ENCODE assay signal across 8 cellular contexts in genomic region chr2:46847185-46847710, GRCh38.
DNase-seq lines count a peak whose midpoint lies in the region; ATAC-seq, FAIRE-seq and TF ChIP-seq lines count a peak whose summit lies in the region.

No MANE protein-coding gene starts in this region.

- in situ Hi-C loops in ACHN (cut with HindIII; ENCODE audit: low pct_ligation_motif_present, low pct_unique_long_range_greater_than_20kb, low sequenced_read_pairs) = no loop called here

- no peak for TF ChIP-seq CTCF in lower leg skin (IDR thresholded peaks at IDR 0.05)

- no peak for ATAC-seq in stimulated activated effector memory CD8-positive, alpha-beta T cell treated with anti-CD3 and anti-CD28 coated beads, Interleukin-12 subunit alpha, Interleukin-12 subunit beta, amount 100 ng/mL, for 72 hours
- ATAC-seq in GM18909 (IDR thresholded peaks at IDR 0.05; ENCODE audit: poor library complexity, unreplicated experiment) = no peak

- H3K4me3 ChIP-seq in lower leg skin (ENCODE audit: low read depth, poor library complexity, severe bottlenecking) = no peak overlapping the region

- H3K27ac Mint-ChIP-seq in stimulated activated effector memory CD8-positive, alpha-beta T cell treated with anti-CD3 and anti-CD28 coated beads, Interleukin-12 subunit alpha, Interleukin-12 subunit beta, amount 100 ng/mL, for 72 hours = no peak overlapping the region

- WGBS in lower leg skin, 2 donors = 20 to 25% methylated on average over 12 of the region's 12 CpGs

- no peaks in the 10 kb centered on the region for H3K4me1 Mint-ChIP-seq in stimulated activated effector memory CD8-positive, alpha-beta T cell treated with anti-CD3 and anti-CD28 coated beads, Interleukin-12 subunit alpha, Interleukin-12 subunit beta, amount 100 ng/mL, for 72 hours

- no peak overlapping the region for H3K4me3 Mint-ChIP-seq in stimulated activated effector memory CD8-positive, alpha-beta T cell treated with anti-CD3 and anti-CD28 coated beads, Interleukin-12 subunit alpha, Interleukin-12 subunit beta, amount 100 ng/mL, for 72 hours

- no peak for TF ChIP-seq POLR2A in lower leg skin (IDR thresholded peaks at IDR 0.05)

- peak; percentile 89 for FAIRE-seq in urothelium cell line (lab: Jason Lieb, UNC)

- intact Hi-C loops in lower leg skin (cut with DNase I; ENCODE audit: low total_unique reads) = no loop called here

- DNase-seq in ACHN (peak; percentile 64), NCI-H1092 treated with DMSO at 0.1 percent for 48 hours (lab: John Stamatoyannopoulos, UW) (peak; percentile 95), cerebellar cortex (ENCODE audit: low spot score) (peak; percentile 81), lower leg skin (ENCODE audit: low spot score in 2 of 2) (peak; percentile 84 to 96), urothelium cell line (ENCODE audit: low spot score) (peak; percentile 95)
- no peak for DNase-seq in activated CD4-positive, alpha-beta T cell treated with anti-CD3 and anti-CD28 coated beads, Interleukin-2, amount 50 U/mL, for 48 hours
- no peak for DNase-seq in stimulated activated effector memory CD8-positive, alpha-beta T cell treated with anti-CD3 and anti-CD28 coated beads, Interleukin-12 subunit alpha, Interleukin-12 subunit beta, amount 100 ng/mL, for 72 hours (ENCODE audit: low spot score in 2 of 2)

- no peaks in the 10 kb centered on the region for H3K9me3 Mint-ChIP-seq in stimulated activated effector memory CD8-positive, alpha-beta T cell treated with anti-CD3 and anti-CD28 coated beads, Interleukin-12 subunit alpha, Interleukin-12 subunit beta, amount 100 ng/mL, for 72 hours

- no peaks in the 10 kb centered on the region for H3K36me3 Mint-ChIP-seq in stimulated activated effector memory CD8-positive, alpha-beta T cell treated with anti-CD3 and anti-CD28 coated beads, Interleukin-12 subunit alpha, Interleukin-12 subunit beta, amount 100 ng/mL, for 72 hours

Comparison
In these comparisons a context has a peak if more than half of its experiments do, and no peak if none do; other contexts are left out.
1. DNase-seq: peak in ACHN (single experiment), NCI-H1092 treated with DMSO at 0.1 percent for 48 hours (single experiment), cerebellar cortex (single experiment), lower leg skin (2 of 2) and urothelium cell line (single experiment); none in activated CD4-positive, alpha-beta T cell treated with anti-CD3 and anti-CD28 coated beads, Interleukin-2, amount 50 U/mL, for 48 hours (0 of 2) and stimulated activated effector memory CD8-positive, alpha-beta T cell treated with anti-CD3 and anti-CD28 coated beads, Interleukin-12 subunit alpha, Interleukin-12 subunit beta, amount 100 ng/mL, for 72 hours (0 of 2).